ENCODE assay signal across 8 cellular contexts in genomic region chr2:62038980-62039771, GRCh38.
A peak's percentile ranks its signal among the peaks of the same experiment; 100 is the strongest.
DNase-seq lines count a peak whose midpoint lies in the region; ATAC-seq lines count a peak whose summit lies in the region.

No MANE protein-coding gene starts in this region.

- H3K36me3 Mint-ChIP-seq in central memory CD8-positive, alpha-beta T cell (ENCODE audit: insufficient read depth), result no peaks in the 10 kb centered on the region
- peaks cover 6% of the 10 kb centered on the region for H3K36me3 Mint-ChIP-seq in stimulated activated naive CD8-positive, alpha-beta T cell treated with anti-CD3 and anti-CD28 coated beads, Interleukin-15, Interleukin-2, amounts not matched to agents 100 ng/mL and 50 ng/mL, for 24 hours (ENCODE audit: low read depth)

- H3K27ac Mint-ChIP-seq in central memory CD8-positive, alpha-beta T cell (ENCODE audit: low read depth), result peak overlapping the region; percentile 38
- peak overlapping the region; percentile 79 for H3K27ac Mint-ChIP-seq in stimulated activated naive CD8-positive, alpha-beta T cell treated with anti-CD3 and anti-CD28 coated beads, Interleukin-15, Interleukin-2, amounts not matched to agents 100 ng/mL and 50 ng/mL, for 24 hours

- intact Hi-C loops in Right ventricle myocardium superior (cut with DNase I) (no loop called here), Right ventricle myocardium inferior (cut with DNase I) (no loop called here)

- peaks cover 20% of the 10 kb centered on the region for H3K4me1 Mint-ChIP-seq in central memory CD8-positive, alpha-beta T cell
- peaks cover 25% of the 10 kb centered on the region for H3K4me1 Mint-ChIP-seq in stimulated activated naive CD8-positive, alpha-beta T cell treated with anti-CD3 and anti-CD28 coated beads, Interleukin-15, Interleukin-2, amounts not matched to agents 100 ng/mL and 50 ng/mL, for 24 hours (ENCODE audit: low read depth)

- DNase-seq in Right ventricle myocardium superior, result no peak
- DNase-seq in Right ventricle myocardium inferior (ENCODE audit: missing footprints), result no peak
- peak; percentile 84 for DNase-seq in NAMALWA (ENCODE audit: low spot score)
- no peak for DNase-seq in central memory CD8-positive, alpha-beta T cell (ENCODE audit: low spot score in 2 of 2)
- no peak for DNase-seq in NCI-H524 (lab: John Stamatoyannopoulos, UW)
- no peak for DNase-seq in NCI-H128 (lab: John Stamatoyannopoulos, UW; ENCODE audit: unreplicated experiment)

- no peaks in the 10 kb centered on the region for H3K9me3 Mint-ChIP-seq in central memory CD8-positive, alpha-beta T cell
- peaks cover 3% of the 10 kb centered on the region for H3K9me3 Mint-ChIP-seq in stimulated activated naive CD8-positive, alpha-beta T cell treated with anti-CD3 and anti-CD28 coated beads, Interleukin-15, Interleukin-2, amounts not matched to agents 100 ng/mL and 50 ng/mL, for 24 hours

- ATAC-seq in Right ventricle myocardium superior (ENCODE audit: poor library complexity) (peak; percentile 36), Right ventricle myocardium inferior (no peak), HG02678 (IDR thresholded peaks at IDR 0.05; ENCODE audit: unreplicated experiment) (peak; percentile 99)
- peak; percentile 82 for ATAC-seq in central memory CD8-positive, alpha-beta T cell (replicated peaks; ENCODE audit: extremely low read depth, poor library complexity, severe bottlenecking)

- no peak overlapping the region for H3K4me3 Mint-ChIP-seq in central memory CD8-positive, alpha-beta T cell
- H3K4me3 Mint-ChIP-seq in stimulated activated naive CD8-positive, alpha-beta T cell treated with anti-CD3 and anti-CD28 coated beads, Interleukin-15, Interleukin-2, amounts not matched to agents 100 ng/mL and 50 ng/mL, for 24 hours, result no peak overlapping the region

- no peaks in the 10 kb centered on the region for H3K27me3 Mint-ChIP-seq in central memory CD8-positive, alpha-beta T cell
- H3K27me3 Mint-ChIP-seq in stimulated activated naive CD8-positive, alpha-beta T cell treated with anti-CD3 and anti-CD28 coated beads, Interleukin-15, Interleukin-2, amounts not matched to agents 100 ng/mL and 50 ng/mL, for 24 hours, result no peaks in the 10 kb centered on the region
